In genomic region chr4:5919044-5919443, GRCh38 we compare ENCODE assay signal across 33 cellular contexts. TPM values are rescaled to one million over a fixed set of nuclear protein-coding genes. Genes with fewer than 3 reads are reported as not detected.
"Had no signal": no experiment of that assay in that cellular context is flagged by ENCODE, and none has a peak within 500 bp of the region (broad histone marks: within the 10 kb centered on the region; RNA-seq: fewer than 3 reads in every experiment).

No MANE protein-coding gene starts in this region.

- H3K4me3 ChIP-seq: ascending aorta, cardiac muscle cell had no signal

- FAIRE-seq: bronchial epithelial cell, TTC549 had no signal

- H3K4me1 ChIP-seq: ascending aorta had no signal

- ATAC-seq: activated CD4-positive, alpha-beta T cell treated with anti-CD3 and anti-CD28 coated beads for 36 hours; activated CD4-positive, CD25-positive, alpha-beta regulatory T cell treated with anti-CD3 and anti-CD28 coated beads, Interleukin-2, amount 50 U/mL, for 24 hours; activated CD8-positive, alpha-beta memory T cell treated with anti-CD3 and anti-CD28 coated beads, Interleukin-2, amount 10 ng/mL, durations not matched to agents 7 days and 5 days; activated CD8-positive, alpha-beta T cell treated with anti-CD3 and anti-CD28 coated beads, Interleukin-2, amount 10 ng/mL, durations not matched to agents 7 days and 5 days; activated naive CD8-positive, alpha-beta T cell treated with anti-CD3 and anti-CD28 coated beads, Interleukin-2, amount 50 U/mL, for 24 hours; WTC11 had no signal

- H3K27ac ChIP-seq: ascending aorta, cardiac muscle cell, VCaP had no signal

- DNase-seq: activated CD4-positive, alpha-beta memory T cell treated with anti-CD3 and anti-CD28 coated beads, Interleukin-2, amount 10 ng/mL, durations not matched to agents 7 days and 5 days; activated CD4-positive, alpha-beta T cell treated with anti-CD3 and anti-CD28 coated beads for 1 hour; activated CD4-positive, alpha-beta T cell treated with anti-CD3 and anti-CD28 coated beads for 36 hours; activated CD4-positive, alpha-beta T cell treated with anti-CD3 and anti-CD28 coated beads for 48 hours; activated CD4-positive, alpha-beta T cell treated with anti-CD3 and anti-CD28 coated beads, Interleukin-2, amount 10 ng/mL, durations not matched to agents 7 days and 5 days; activated CD4-positive, alpha-beta T cell treated with anti-CD3 and anti-CD28 coated beads, Interleukin-2, amount 50 U/mL, for 48 hours; activated CD4-positive, CD25-positive, alpha-beta regulatory T cell; activated CD8-positive, alpha-beta memory T cell treated with anti-CD3 and anti-CD28 coated beads for 24 hours; activated CD8-positive, alpha-beta memory T cell treated with anti-CD3 and anti-CD28 coated beads, Interleukin-2, amount 10 ng/mL, durations not matched to agents 7 days and 5 days; activated CD8-positive, alpha-beta memory T cell treated with anti-CD3 and anti-CD28 coated beads, Interleukin-2, amount 50 U/mL, for 48 hours; activated CD8-positive, alpha-beta T cell treated with anti-CD3 and anti-CD28 coated beads, Interleukin-2, amount 10 ng/mL, durations not matched to agents 7 days and 5 days; activated effector memory CD4-positive, alpha-beta T cell treated with Interleukin-2 at 50 U/mL for 16 hours; activated gamma-delta T cell; activated naive CD4-positive, alpha-beta T cell treated with anti-CD3 and anti-CD28 coated beads, Interleukin-2, amount 10 ng/mL, durations not matched to agents 7 days and 5 days; activated naive CD4-positive, alpha-beta T cell treated with Interleukin-2 at 50 U/mL for 16 hours; activated naive CD8-positive, alpha-beta T cell treated with anti-CD3 and anti-CD28 coated beads, Interleukin-2, amount 10 ng/mL, durations not matched to agents 7 days and 5 days; activated naive CD8-positive, alpha-beta T cell treated with anti-CD3 and anti-CD28 coated beads, Interleukin-2, amount 50 U/mL, for 24 hours; activated T-cell treated with anti-CD3 and anti-CD28 coated beads, Interleukin-2, amount 50 U/mL, for 24 hours; activated T-cell treated with anti-CD3 and anti-CD28 coated beads, Interleukin-2, amount 50 U/mL, for 48 hours; amygdala; anterior cingulate cortex; caudate nucleus; cerebellar nuclear complex; T-helper 1 cell; T-helper 2 cell; T-helper 9 cell had no signal

- H3K36me3 ChIP-seq: ascending aorta, cardiac muscle cell had no signal

- H3K27me3 ChIP-seq: ascending aorta, cardiac muscle cell had no signal

- H3K9me3 ChIP-seq: ascending aorta had no signal

RNA-seq across cellular contexts. Expression of gene CRMP1, which starts 26.2 kb away (rescaled TPM):
- total RNA-seq: activated CD4-positive, alpha-beta T cell treated with anti-CD3 and anti-CD28 coated beads for 36 hours; activated CD8-positive, alpha-beta T cell treated with anti-CD3 and anti-CD28 coated beads, Interleukin-2, amount 10 ng/mL, durations not matched to agents 7 days and 5 days; activated naive CD8-positive, alpha-beta T cell treated with anti-CD3 and anti-CD28 coated beads, Interleukin-2, amount 10 ng/mL, durations not matched to agents 7 days and 5 days; bronchial epithelial cell had no signal
